9 cellular contexts compared by ENCODE assay signal in the genomic region with DNA sequence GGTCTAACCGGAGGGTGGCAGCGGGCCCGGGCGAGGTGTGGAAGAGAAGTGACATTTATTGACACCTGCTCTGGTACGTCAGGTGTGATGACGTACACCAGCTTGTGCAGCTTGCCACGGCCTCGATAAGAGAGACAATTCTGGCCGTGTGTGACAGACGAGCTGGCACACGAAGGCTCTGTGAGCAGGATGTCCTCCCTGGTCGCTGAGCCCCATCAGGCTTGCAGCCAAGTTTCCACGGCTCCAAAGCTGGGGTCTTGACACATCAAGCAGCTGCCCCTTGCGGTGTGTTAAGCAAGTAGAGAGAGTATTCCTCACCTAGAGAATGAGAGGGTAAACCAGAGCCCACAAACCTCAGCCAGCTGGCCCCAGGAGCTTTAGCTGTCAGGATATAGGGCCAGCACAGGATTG. TPM values are rescaled to one million over a fixed set of nuclear protein-coding genes. Genes with fewer than 3 reads are reported as not detected.
DNase-seq lines count a peak whose midpoint lies in the region; ATAC-seq and TF ChIP-seq lines count a peak whose summit lies in the region.
"Had no signal": no experiment of that assay in that cellular context is flagged by ENCODE, and none has a peak within 500 bp of the region (broad histone marks: within the 10 kb centered on the region; RNA-seq: fewer than 3 reads in every experiment).

No MANE protein-coding gene starts in this region.

- H3K23ac ChIP-seq in mesenchymal stem cell (ENCODE audit: low read length in 2 of 2): no peak overlapping the region

- H3K79me1 ChIP-seq in mesenchymal stem cell (replicated peaks; ENCODE audit: low read length, poor library complexity, severe bottlenecking): no peaks in the 10 kb centered on the region

- no peak overlapping the region for H3K4ac ChIP-seq in mesenchymal stem cell (ENCODE audit: low read depth in 1 of 2, low read length in 2 of 2)

- H3K9ac ChIP-seq in mesenchymal stem cell (ENCODE audit: low read length): no peak overlapping the region
- H3K9ac ChIP-seq: parathyroid adenoma had no signal

- H3K27ac Mint-ChIP-seq in activated naive CD4-positive, alpha-beta T cell treated with anti-CD3 and anti-CD28 coated beads, Interleukin-2, amount 10 ng/mL, durations not matched to agents 7 days and 5 days: peak overlapping the region; percentile 96
- no peak overlapping the region for H3K27ac Mint-ChIP-seq in osteocyte (ENCODE audit: unreplicated experiment)

- H3K4me1 Mint-ChIP-seq in activated naive CD4-positive, alpha-beta T cell treated with anti-CD3 and anti-CD28 coated beads, Interleukin-2, amount 10 ng/mL, durations not matched to agents 7 days and 5 days: peaks cover 80% of the 10 kb centered on the region
- peaks cover 35% of the 10 kb centered on the region for H3K4me1 Mint-ChIP-seq in osteocyte (ENCODE audit: unreplicated experiment)

- H2AFZ ChIP-seq in mesenchymal stem cell (ENCODE audit: low read depth, low read length): no peak overlapping the region
- H2AFZ ChIP-seq: parathyroid adenoma had no signal

- H2BK12ac ChIP-seq in mesenchymal stem cell (ENCODE audit: low read length in 2 of 2): peak overlapping the region; percentile 40 to 56

- peak; percentile 15 for DNase-seq in DMS153 treated with DMSO at 0.1 percent for 48 hours (lab: John Stamatoyannopoulos, UW; ENCODE audit: unreplicated experiment)
- DNase-seq in RPMI8226: peak; percentile 48
- DNase-seq in activated naive CD4-positive, alpha-beta T cell treated with anti-CD3 and anti-CD28 coated beads, Interleukin-2, amount 10 ng/mL, durations not matched to agents 7 days and 5 days: peak; percentile 78
- DNase-seq in mesenchymal stem cell: no peak
- peak; percentile 67 for DNase-seq in stimulated activated naive CD8-positive, alpha-beta T cell treated with anti-CD3 and anti-CD28 coated beads, Interleukin-15, Interleukin-2, amounts not matched to agents 100 U/mL and 50 U/mL, for 24 hours
- DNase-seq in HAP-1 (ENCODE audit: low spot score in 2 of 2): no peak
- no peak for DNase-seq in osteocyte (ENCODE audit: extremely low spot score, unreplicated experiment)

- peak; percentile 12 for ATAC-seq in stimulated activated naive CD8-positive, alpha-beta T cell treated with anti-CD3 and anti-CD28 coated beads, Interleukin-15, Interleukin-2, amounts not matched to agents 100 U/mL and 50 U/mL, for 24 hours
- ATAC-seq in HG03378 (IDR thresholded peaks at IDR 0.05; ENCODE audit: unreplicated experiment): no peak

- H3K36me3 ChIP-seq in mesenchymal stem cell (ENCODE audit: control insufficient read depth in 1 of 2, insufficient read depth in 2 of 2, low read depth in 1 of 2, low read length in 2 of 2): no peaks in the 10 kb centered on the region
- H3K36me3 ChIP-seq in HAP-1 (replicated peaks): no peaks in the 10 kb centered on the region

- H3K4me2 ChIP-seq in mesenchymal stem cell (ENCODE audit: low read length, poor library complexity, severe bottlenecking): no peak overlapping the region

- H3K27me3 ChIP-seq in mesenchymal stem cell (ENCODE audit: control insufficient read depth in 1 of 2, insufficient read depth in 1 of 2, low read length in 2 of 2): peaks cover 0 to 56% of the 10 kb centered on the region in 2 experiments
- no peaks in the 10 kb centered on the region for H3K27me3 ChIP-seq in HAP-1 (ENCODE audit: low read depth)

- no peak overlapping the region for H3K4me3 ChIP-seq in mesenchymal stem cell (ENCODE audit: insufficient read depth in 1 of 2, low read depth in 1 of 2, low read length in 2 of 2)
- H3K4me3 ChIP-seq in HAP-1: no peak overlapping the region

- H2AK5ac ChIP-seq in mesenchymal stem cell (ENCODE audit: low read length, severe bottlenecking): peak overlapping the region; percentile 55

- TF ChIP-seq CTCF in osteocyte (IDR thresholded peaks at IDR 0.05): no peak

- H2BK5ac ChIP-seq in mesenchymal stem cell (ENCODE audit: low read depth, low read length, poor library complexity, severe bottlenecking): no peak overlapping the region

- H2BK120ac ChIP-seq in mesenchymal stem cell (ENCODE audit: low read depth, low read length): no peak overlapping the region

- H3K9me3 Mint-ChIP-seq in activated naive CD4-positive, alpha-beta T cell treated with anti-CD3 and anti-CD28 coated beads, Interleukin-2, amount 10 ng/mL, durations not matched to agents 7 days and 5 days: no peaks in the 10 kb centered on the region
- H3K9me3 Mint-ChIP-seq in osteocyte (ENCODE audit: unreplicated experiment): no peaks in the 10 kb centered on the region

- peak overlapping the region; percentile 52 for H2BK15ac ChIP-seq in mesenchymal stem cell (ENCODE audit: low read depth, poor library complexity, severe bottlenecking)

- CTCF ChIA-PET in activated naive CD4-positive, alpha-beta T cell treated with anti-CD3 and anti-CD28 coated beads, Interleukin-2, amount 10 ng/mL, durations not matched to agents 7 days and 5 days (lab: Charles Lee): interaction anchor here (0.9 to 2.8 kb wide), 5 partner anchors 11 to 184 kb away, joined by 3 to 11 read pairs (median 3); no protein-coding TSS in a partner anchor

- H3K36me3 Mint-ChIP-seq in activated naive CD4-positive, alpha-beta T cell treated with anti-CD3 and anti-CD28 coated beads, Interleukin-2, amount 10 ng/mL, durations not matched to agents 7 days and 5 days: peaks cover 3% of the 10 kb centered on the region
- no peaks in the 10 kb centered on the region for H3K36me3 Mint-ChIP-seq in osteocyte (ENCODE audit: unreplicated experiment)

- no peak overlapping the region for H4K91ac ChIP-seq in mesenchymal stem cell (ENCODE audit: low read length)

- peak overlapping the region in 1 of 2 experiments; percentile 58 for H3K18ac ChIP-seq in mesenchymal stem cell (ENCODE audit: low read depth in 1 of 2, low read length in 2 of 2)

- H3K4me3 Mint-ChIP-seq in activated naive CD4-positive, alpha-beta T cell treated with anti-CD3 and anti-CD28 coated beads, Interleukin-2, amount 10 ng/mL, durations not matched to agents 7 days and 5 days: peak overlapping the region; percentile 54
- no peak overlapping the region for H3K4me3 Mint-ChIP-seq in osteocyte (ENCODE audit: unreplicated experiment)

- H3K4me1 ChIP-seq in mesenchymal stem cell (ENCODE audit: control insufficient read depth, insufficient read depth, low read depth, low read length) (peaks cover 33% of the 10 kb centered on the region), HAP-1 (no peaks in the 10 kb centered on the region)
- H3K4me1 ChIP-seq: parathyroid adenoma had no signal

- H3K14ac ChIP-seq in mesenchymal stem cell (ENCODE audit: low read length in 2 of 2): peak overlapping the region in 1 of 2 experiments; percentile 68

- H3K9me3 ChIP-seq in mesenchymal stem cell (ENCODE audit: control insufficient read depth, low read length): no peaks in the 10 kb centered on the region
- H3K9me3 ChIP-seq in HAP-1: no peaks in the 10 kb centered on the region

- H3K27me3 Mint-ChIP-seq in activated naive CD4-positive, alpha-beta T cell treated with anti-CD3 and anti-CD28 coated beads, Interleukin-2, amount 10 ng/mL, durations not matched to agents 7 days and 5 days: no peaks in the 10 kb centered on the region
- H3K27me3 Mint-ChIP-seq in osteocyte (ENCODE audit: unreplicated experiment): no peaks in the 10 kb centered on the region

- in situ Hi-C loops in HAP-1 (cut with MboI; ENCODE audit: low sequenced_read_pairs): no loop called here

- 60% methylated on average over 14 of the region's 14 CpGs for WGBS in mesenchymal stem cell

- peak overlapping the region; percentile 8 for H4K8ac ChIP-seq in mesenchymal stem cell (ENCODE audit: low read length)

- no peak overlapping the region for H3K27ac ChIP-seq in mesenchymal stem cell (ENCODE audit: low read length, poor library complexity, severe bottlenecking)
- H3K27ac ChIP-seq: parathyroid adenoma had no signal

RNA-seq across cellular contexts. Expression of gene TOGARAM2, which starts 30.6 kb away (rescaled TPM):
- 0.06 TPM for polyA plus RNA-seq in mesenchymal stem cell (2013, experiment 1 of 2)
- polyA plus RNA-seq in mesenchymal stem cell (2013, experiment 2 of 2): 0.08 TPM
- total RNA-seq in osteocyte: not detected in 2 replicates

Comparison
In these comparisons a context has a peak if more than half of its experiments do, and no peak if none do; other contexts are left out.
1. DNase-seq: peak in DMS153 treated with DMSO at 0.1 percent for 48 hours (single experiment), RPMI8226 (single experiment), activated naive CD4-positive, alpha-beta T cell treated with anti-CD3 and anti-CD28 coated beads, Interleukin-2, amount 10 ng/mL, durations not matched to agents 7 days and 5 days (single experiment) and stimulated activated naive CD8-positive, alpha-beta T cell treated with anti-CD3 and anti-CD28 coated beads, Interleukin-15, Interleukin-2, amounts not matched to agents 100 U/mL and 50 U/mL, for 24 hours (single experiment); none in mesenchymal stem cell (single experiment), HAP-1 (0 of 2) and osteocyte (single experiment).